10 cellular contexts compared by ENCODE assay signal in the genomic region with DNA sequence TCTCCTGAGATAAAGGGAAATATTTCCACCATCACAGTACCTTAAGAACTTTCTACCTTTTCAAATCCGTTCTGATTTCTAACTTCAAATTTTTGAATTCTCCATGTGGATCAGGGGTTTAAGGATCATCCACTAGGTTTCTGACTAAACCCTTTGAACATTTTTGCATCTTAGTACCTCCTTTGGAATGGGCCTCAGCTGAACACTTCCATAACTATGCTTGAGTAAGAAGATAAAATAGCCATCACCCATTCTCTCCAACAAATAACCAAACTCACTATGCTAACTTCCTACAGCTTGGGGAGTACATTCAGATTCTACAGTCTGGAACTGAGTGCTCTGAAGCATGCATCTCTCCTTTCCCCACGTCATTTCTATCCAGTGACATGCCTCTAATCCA. TPM values are rescaled to one million over a fixed set of nuclear protein-coding genes. Genes with fewer than 3 reads are reported as not detected.
DNase-seq lines count a peak whose midpoint lies in the region; ATAC-seq, FAIRE-seq and TF ChIP-seq lines count a peak whose summit lies in the region.
"Had no signal": no experiment of that assay in that cellular context is flagged by ENCODE, and none has a peak within 500 bp of the region (broad histone marks: within the 10 kb centered on the region; RNA-seq: fewer than 3 reads in every experiment).

No MANE protein-coding gene starts in this region.

- H3K27ac Mint-ChIP-seq in natural killer cell: peak overlapping the region; percentile 59 to 82

- H3K36me3 ChIP-seq in KMS-11 (ENCODE audit: insufficient read depth) (no peaks in the 10 kb centered on the region), colonic mucosa (no peaks in the 10 kb centered on the region), pancreas (no peaks in the 10 kb centered on the region)

- H3K4me1 ChIP-seq in KMS-11 (ENCODE audit: low read depth, poor library complexity, severe bottlenecking) (peaks cover 15% of the 10 kb centered on the region), colonic mucosa (peaks cover 5% of the 10 kb centered on the region), pancreas (peaks cover 0 to 20% (median 17%) of the 10 kb centered on the region in 3 donors)

- no peak for DNase-seq in AG04449 (ENCODE audit: low read depth, low spot score)
- DNase-seq in colonic mucosa: no peak
- DNase-seq in natural killer cell: no peak
- no peak for DNase-seq in OCI-M1 (lab: John Stamatoyannopoulos, UW)
- DNase-seq in DMS53 treated with DMSO at 0.1 percent for 48 hours (lab: John Stamatoyannopoulos, UW; ENCODE audit: unreplicated experiment): no peak
- no peak for DNase-seq in dedifferentiated amniotic fluid mesenchymal stem cell (ENCODE audit: extremely low spot score)
- no peak for DNase-seq in pancreas
- DNase-seq: activated CD4-positive, alpha-beta T cell treated with anti-CD3 and anti-CD28 coated beads, Interleukin-2, amount 50 U/mL, for 48 hours; NCI-H2029 had no signal

- peak overlapping the region; percentile 79 for H3K4me3 ChIP-seq in AG04449 (ENCODE audit: low read depth, low read length)
- H3K4me3 ChIP-seq in KMS-11 (IDR thresholded peaks at IDR 0.05; ENCODE audit: insufficient read depth, low read depth, low read length): no peak overlapping the region
- peak overlapping the region; percentile 63 for H3K4me3 ChIP-seq in colonic mucosa
- peak overlapping the region in 2 of 4 donors; percentile 50 to 75 for H3K4me3 ChIP-seq in pancreas

- peaks cover 0 to 4% of the 10 kb centered on the region in 2 donors for H3K27me3 Mint-ChIP-seq in natural killer cell (ENCODE audit: low read depth in 2 of 2)

- no peaks in the 10 kb centered on the region for H3K79me2 ChIP-seq in KMS-11 (ENCODE audit: insufficient read depth, low read depth)

- no peaks in the 10 kb centered on the region for H3K36me3 Mint-ChIP-seq in natural killer cell

- TF ChIP-seq CTCF in AG04449 (IDR thresholded peaks at IDR 0.05; ENCODE audit: insufficient read depth, low read length, missing control alignments): no peak
- TF ChIP-seq CTCF in KMS-11 (conservative IDR thresholded peaks at IDR 0.05; ENCODE audit: low read depth, low read length): no peak
- TF ChIP-seq CTCF in colonic mucosa (IDR thresholded peaks at IDR 0.05): no peak
- TF ChIP-seq CTCF in natural killer cell (IDR thresholded peaks at IDR 0.05): no peak
- no peak for TF ChIP-seq CTCF in pancreas (IDR thresholded peaks at IDR 0.05)

- ATAC-seq in natural killer cell (no peak), pancreas (no peak)

- POLR2A ChIA-PET in AG04449 (lab: Yijun Ruan, JAX): no interaction called here

- peak overlapping the region; percentile 86 for H3K4me3 Mint-ChIP-seq in natural killer cell

- 52 to 67% methylated on average over 2 of the region's 2 CpGs for WGBS in pancreas, 2 donors

- no peak overlapping the region for H3K9ac ChIP-seq in KMS-11
- peak overlapping the region in 1 of 2 donors; percentile 70 for H3K9ac ChIP-seq in colonic mucosa (ENCODE audit: low read depth in 2 of 2, low read length in 2 of 2)

- no peaks in the 10 kb centered on the region for H3K27me3 ChIP-seq in KMS-11 (ENCODE audit: insufficient read depth, low read depth)
- H3K27me3 ChIP-seq in colonic mucosa: no peaks in the 10 kb centered on the region
- no peaks in the 10 kb centered on the region for H3K27me3 ChIP-seq in pancreas

- H2AFZ ChIP-seq in KMS-11 (ENCODE audit: low read depth): peak overlapping the region; percentile 82

- H3K9me3 ChIP-seq in colonic mucosa: no peaks in the 10 kb centered on the region
- no peaks in the 10 kb centered on the region for H3K9me3 ChIP-seq in pancreas

- no peaks in the 10 kb centered on the region for H4K20me1 ChIP-seq in KMS-11 (ENCODE audit: insufficient read depth)

- H3K4me2 ChIP-seq in KMS-11: peak overlapping the region; percentile 81

- CTCF ChIA-PET in AG04449 (lab: Yijun Ruan, JAX): interaction anchor here (0.9 to 2.1 kb wide), 9 partner anchors 8 to 700 kb away, joined by 3 to 12 read pairs (median 4); no protein-coding TSS in a partner anchor

- H3K9me3 Mint-ChIP-seq in natural killer cell: no peaks in the 10 kb centered on the region

- FAIRE-seq in pancreas (lab: Jason Lieb, UNC): no peak

- peaks cover 20 to 27% of the 10 kb centered on the region in 2 donors for H3K4me1 Mint-ChIP-seq in natural killer cell

- intact Hi-C loops in colonic mucosa (cut with DNase I) (loop anchor here (10.0 kb wide), 1 partner anchor 1201 kb away; no protein-coding TSS in a partner anchor), natural killer cell (cut with micrococcal nuclease) (loop anchor here (5.0 to 10.0 kb wide), 6 partner anchors 306 to 1764 kb away; a partner anchor contains a TSS), pancreas (cut with DNase I) (loop anchor here in 1 of 3 donors (10.0 kb wide), 1 partner anchor 661 kb away; no protein-coding TSS in a partner anchor)

- no peak overlapping the region for H3K27ac ChIP-seq in KMS-11
- H3K27ac ChIP-seq in colonic mucosa: peak overlapping the region; percentile 88
- H3K27ac ChIP-seq in pancreas: peak overlapping the region in 2 of 4 donors; percentile 66

RNA-seq across cellular contexts. Expression of a gene that starts 1.3 kb away (rescaled TPM):
- total RNA-seq in colonic mucosa (10 to 100 TPM; 10.7 to 16.4 TPM), natural killer cell (10 to 100 TPM; 17.9 to 20.1 (median 20.0) TPM), pancreas (10 to 100 TPM in 4 of 6 donors, 1 to 10 TPM in 2; 6.1 to 12.5 (median 10.3) TPM)
- polyA plus RNA-seq in pancreas: 10 to 100 TPM; 13.8 to 23.0 TPM
